1 cellular context compared by ENCODE assay signal in the genomic region with DNA sequence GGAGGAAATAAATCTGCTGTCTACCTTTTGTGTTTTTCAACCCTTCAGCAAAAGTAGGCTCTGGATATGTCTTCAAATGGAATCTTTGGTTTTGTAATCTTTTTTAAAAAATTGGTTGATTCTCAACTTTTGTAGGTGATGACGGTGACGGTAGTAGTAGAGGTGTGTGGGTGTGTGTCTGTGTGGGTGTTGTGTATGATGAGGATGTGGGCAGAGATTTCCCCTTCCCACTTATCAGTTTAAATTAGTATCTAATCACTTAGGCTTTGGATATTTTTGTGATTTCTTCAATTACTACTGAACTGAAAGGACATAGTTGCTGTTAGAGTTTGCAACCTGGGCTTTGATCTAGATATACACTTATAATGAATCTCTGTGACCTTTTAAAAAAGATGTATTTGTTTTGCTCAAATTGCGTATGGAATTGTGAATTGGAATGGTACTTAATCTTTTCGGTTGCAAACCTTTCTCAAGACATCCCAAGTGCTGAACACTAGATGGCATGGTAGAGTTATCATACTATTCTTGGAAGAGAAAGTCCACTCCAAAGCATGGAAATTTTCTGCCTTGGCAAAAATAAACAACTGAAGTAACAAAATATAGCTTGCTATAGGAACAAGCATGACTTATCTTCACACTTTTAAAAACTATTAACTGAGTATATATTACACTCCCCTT.
TF ChIP-seq lines count a peak whose summit lies in the region.

No MANE protein-coding gene starts in this region.

TF ChIP-seq in GM23338, 12 proteins besides CTCF, POLR2A, EP300 and RAD21 (continued from another document):
- TF ChIP-seq ETS1 (IDR thresholded peaks at IDR 0.05), result no peak
TF ChIP-seq in GM23338: peak in this region for 0.
